Comparison of ENCODE assay signal across 14 cellular contexts in the genomic region with DNA sequence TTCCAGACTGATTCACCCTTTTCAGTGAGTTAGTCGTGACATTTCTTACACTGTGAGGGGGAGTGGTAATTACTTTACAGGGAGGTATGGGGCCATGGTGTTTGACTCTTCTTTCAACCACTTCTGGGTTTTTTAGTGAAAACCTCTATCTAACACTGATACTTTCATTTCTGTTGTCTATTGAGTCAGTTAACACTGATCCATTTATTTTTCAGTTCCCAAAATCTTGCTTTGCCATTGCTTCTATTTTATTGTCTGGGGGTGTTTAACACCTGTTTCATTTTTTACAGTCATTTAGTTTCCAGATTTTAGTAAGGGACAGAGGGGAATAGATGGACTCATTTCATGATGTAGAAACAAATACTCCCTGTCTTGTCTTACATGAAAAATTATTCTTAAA.
DNase-seq lines count a peak whose midpoint lies in the region; ATAC-seq and TF ChIP-seq lines count a peak whose summit lies in the region.
"Had no signal": no experiment of that assay in that cellular context is flagged by ENCODE, and none has a peak within 500 bp of the region (broad histone marks: within the 10 kb centered on the region; RNA-seq: fewer than 3 reads in every experiment).

No MANE protein-coding gene starts in this region.

- POLR2A ChIA-PET in activated CD4-positive, alpha-beta memory T cell treated with anti-CD3 and anti-CD28 coated beads for 36 hours (lab: Charles Lee), result no interaction called here
- POLR2A ChIA-PET in activated CD4-positive, alpha-beta memory T cell treated with anti-CD3 and anti-CD28 coated beads, Interleukin-2, amount 10 ng/mL, durations not matched to agents 7 days and 5 days (lab: Charles Lee), result no interaction called here

- no peaks in the 10 kb centered on the region for H3K27me3 Mint-ChIP-seq in activated CD4-positive, alpha-beta memory T cell treated with anti-CD3 and anti-CD28 coated beads for 36 hours
- H3K27me3 Mint-ChIP-seq in activated CD4-positive, alpha-beta memory T cell treated with anti-CD3 and anti-CD28 coated beads, Interleukin-2, amount 10 ng/mL, durations not matched to agents 7 days and 5 days, result no peaks in the 10 kb centered on the region
- H3K27me3 Mint-ChIP-seq in activated naive CD8-positive, alpha-beta T cell treated with anti-CD3 and anti-CD28 coated beads, Interleukin-2, amount 50 U/mL, for 24 hours, result no peaks in the 10 kb centered on the region

- DNase-seq in activated CD4-positive, alpha-beta memory T cell treated with anti-CD3 and anti-CD28 coated beads for 36 hours, result no peak
- DNase-seq in activated CD4-positive, alpha-beta memory T cell treated with anti-CD3 and anti-CD28 coated beads, Interleukin-2, amount 10 ng/mL, durations not matched to agents 7 days and 5 days, result no peak
- DNase-seq in activated naive CD8-positive, alpha-beta T cell treated with anti-CD3 and anti-CD28 coated beads, Interleukin-2, amount 50 U/mL, for 24 hours, result no peak
- DNase-seq in NCI-H1105 treated with DMSO at 0.1 percent for 48 hours (lab: John Stamatoyannopoulos, UW), result no peak
- no peak for DNase-seq in HAP-1 (ENCODE audit: low spot score in 2 of 2)
- DNase-seq in mucosa of descending colon, result no peak
- DNase-seq: HFFc6; left cardiac atrium; NCI-H82; stimulated activated CD4-positive, alpha-beta T cell treated with anti-CD3 and anti-CD28 coated beads, Interleukin-2, amount 100 ng/mL, for 24 hours had no signal

- H3K4me1 ChIP-seq in HAP-1, result no peaks in the 10 kb centered on the region; the same call in 1 of the 2 replicates
- no peaks in the 10 kb centered on the region for H3K4me1 ChIP-seq in mucosa of descending colon (ENCODE audit: low read depth)
- H3K4me1 ChIP-seq: A549 had no signal

- H3K4me1 Mint-ChIP-seq in activated CD4-positive, alpha-beta memory T cell treated with anti-CD3 and anti-CD28 coated beads for 36 hours (ENCODE audit: low read depth), result peaks cover 23% of the 10 kb centered on the region
- H3K4me1 Mint-ChIP-seq in activated CD4-positive, alpha-beta memory T cell treated with anti-CD3 and anti-CD28 coated beads, Interleukin-2, amount 10 ng/mL, durations not matched to agents 7 days and 5 days, result peaks cover 10% of the 10 kb centered on the region
- peaks cover 15% of the 10 kb centered on the region for H3K4me1 Mint-ChIP-seq in activated naive CD8-positive, alpha-beta T cell treated with anti-CD3 and anti-CD28 coated beads, Interleukin-2, amount 50 U/mL, for 24 hours

- TF ChIP-seq CTCF in mucosa of descending colon (IDR thresholded peaks at IDR 0.05), result no peak

- ATAC-seq in GM21423 (IDR thresholded peaks at IDR 0.05; ENCODE audit: unreplicated experiment) (peak; percentile 75), HG03045 (IDR thresholded peaks at IDR 0.05; ENCODE audit: unreplicated experiment) (peak; percentile 86), mucosa of descending colon (no peak)
- ATAC-seq in activated naive CD8-positive, alpha-beta T cell treated with anti-CD3 and anti-CD28 coated beads, Interleukin-2, amount 50 U/mL, for 24 hours, result peak; percentile 95
- ATAC-seq: A549, left cardiac atrium had no signal

- CTCF ChIA-PET in activated CD4-positive, alpha-beta memory T cell treated with anti-CD3 and anti-CD28 coated beads for 36 hours (lab: Charles Lee), result no interaction called here
- CTCF ChIA-PET in activated CD4-positive, alpha-beta memory T cell treated with anti-CD3 and anti-CD28 coated beads, Interleukin-2, amount 10 ng/mL, durations not matched to agents 7 days and 5 days (lab: Charles Lee), result no interaction called here

- in situ Hi-C loops in HAP-1 (cut with MboI; ENCODE audit: low sequenced_read_pairs), result no loop called here

- no peaks in the 10 kb centered on the region for H3K9me3 Mint-ChIP-seq in activated CD4-positive, alpha-beta memory T cell treated with anti-CD3 and anti-CD28 coated beads for 36 hours
- no peaks in the 10 kb centered on the region for H3K9me3 Mint-ChIP-seq in activated CD4-positive, alpha-beta memory T cell treated with anti-CD3 and anti-CD28 coated beads, Interleukin-2, amount 10 ng/mL, durations not matched to agents 7 days and 5 days
- no peaks in the 10 kb centered on the region for H3K9me3 Mint-ChIP-seq in activated naive CD8-positive, alpha-beta T cell treated with anti-CD3 and anti-CD28 coated beads, Interleukin-2, amount 50 U/mL, for 24 hours
- H3K9me3 Mint-ChIP-seq: HFFc6 had no signal

- no peaks in the 10 kb centered on the region for H3K27me3 ChIP-seq in HAP-1 (ENCODE audit: low read depth)

- H3K4me3 ChIP-seq in HAP-1 (no peak overlapping the region), mucosa of descending colon (no peak overlapping the region)
- H3K4me3 ChIP-seq: A549, thoracic aorta had no signal

- no peak overlapping the region for H3K4me3 Mint-ChIP-seq in activated CD4-positive, alpha-beta memory T cell treated with anti-CD3 and anti-CD28 coated beads for 36 hours
- H3K4me3 Mint-ChIP-seq in activated CD4-positive, alpha-beta memory T cell treated with anti-CD3 and anti-CD28 coated beads, Interleukin-2, amount 10 ng/mL, durations not matched to agents 7 days and 5 days, result no peak overlapping the region
- H3K4me3 Mint-ChIP-seq in activated naive CD8-positive, alpha-beta T cell treated with anti-CD3 and anti-CD28 coated beads, Interleukin-2, amount 50 U/mL, for 24 hours, result no peak overlapping the region
- H3K4me3 Mint-ChIP-seq: HFFc6 had no signal

- peak overlapping the region; percentile 72 for H3K27ac Mint-ChIP-seq in activated CD4-positive, alpha-beta memory T cell treated with anti-CD3 and anti-CD28 coated beads for 36 hours
- no peak overlapping the region for H3K27ac Mint-ChIP-seq in activated CD4-positive, alpha-beta memory T cell treated with anti-CD3 and anti-CD28 coated beads, Interleukin-2, amount 10 ng/mL, durations not matched to agents 7 days and 5 days
- peak overlapping the region; percentile 29 for H3K27ac Mint-ChIP-seq in activated naive CD8-positive, alpha-beta T cell treated with anti-CD3 and anti-CD28 coated beads, Interleukin-2, amount 50 U/mL, for 24 hours
- H3K27ac Mint-ChIP-seq: HFFc6 had no signal

- H3K36me3 ChIP-seq in HAP-1 (replicated peaks), result peaks cover 32% of the 10 kb centered on the region
- H3K36me3 ChIP-seq in mucosa of descending colon (ENCODE audit: low read depth), result no peaks in the 10 kb centered on the region
- H3K36me3 ChIP-seq: thoracic aorta had no signal

- intact Hi-C loops in activated CD4-positive, alpha-beta memory T cell treated with anti-CD3 and anti-CD28 coated beads for 36 hours (cut with micrococcal nuclease), result loop anchor here (1.0 to 5.0 kb wide), 3 partner anchors 16 to 630 kb away; a partner anchor contains a TSS
- intact Hi-C loops in mucosa of descending colon (cut with DNase I, micrococcal nuclease), result no loop called here

- H3K36me3 Mint-ChIP-seq in activated CD4-positive, alpha-beta memory T cell treated with anti-CD3 and anti-CD28 coated beads for 36 hours, result peaks cover 72% of the 10 kb centered on the region
- H3K36me3 Mint-ChIP-seq in activated CD4-positive, alpha-beta memory T cell treated with anti-CD3 and anti-CD28 coated beads, Interleukin-2, amount 10 ng/mL, durations not matched to agents 7 days and 5 days (ENCODE audit: low read depth), result peaks cover 70% of the 10 kb centered on the region
- peaks cover 67% of the 10 kb centered on the region for H3K36me3 Mint-ChIP-seq in activated naive CD8-positive, alpha-beta T cell treated with anti-CD3 and anti-CD28 coated beads, Interleukin-2, amount 50 U/mL, for 24 hours (ENCODE audit: low read depth)

- H3K9me3 ChIP-seq in HAP-1 (no peaks in the 10 kb centered on the region), mucosa of descending colon (no peaks in the 10 kb centered on the region)
- H3K9me3 ChIP-seq: A549, thoracic aorta had no signal
